8 cellular contexts compared by ENCODE assay signal in the genomic region with DNA sequence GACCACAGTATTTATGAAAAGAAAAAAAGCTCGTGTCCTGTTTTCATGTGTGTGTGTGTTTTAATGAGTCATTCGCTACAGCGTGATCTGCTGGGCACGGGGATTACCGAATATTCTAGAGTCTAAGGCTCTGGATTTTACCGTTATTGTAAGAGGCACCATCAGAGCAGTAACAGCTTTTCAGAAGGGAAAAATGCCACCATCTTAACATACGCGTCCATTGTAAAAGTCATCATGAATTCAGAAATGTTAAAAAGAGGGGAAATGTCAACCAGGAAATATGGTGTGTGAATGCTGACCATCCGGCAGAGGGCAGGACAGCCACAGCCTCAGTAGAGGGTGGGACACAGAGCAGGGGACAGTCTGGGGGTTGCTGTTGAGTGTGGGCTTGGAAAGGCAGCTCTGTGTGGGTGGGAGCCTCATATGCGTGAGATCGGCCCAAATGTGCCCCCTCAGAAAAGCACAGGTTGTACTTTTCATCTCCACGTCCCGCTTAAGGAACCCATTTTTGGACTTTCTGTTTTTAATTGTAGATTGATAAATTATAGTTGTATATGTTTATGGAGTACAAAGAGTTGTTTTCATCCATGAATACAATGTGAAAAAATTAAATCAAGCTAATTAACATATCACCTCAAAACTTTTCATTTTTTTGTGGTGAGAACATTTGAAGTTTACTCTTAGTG.
DNase-seq lines count a peak whose midpoint lies in the region; ATAC-seq and TF ChIP-seq lines count a peak whose summit lies in the region.

No MANE protein-coding gene starts in this region.

- no peaks in the 10 kb centered on the region for H3K36me3 Mint-ChIP-seq in type B pancreatic cell

- no peak overlapping the region for H3K27ac Mint-ChIP-seq in type B pancreatic cell

- DNase-seq in NCI-H748 (lab: John Stamatoyannopoulos, UW; ENCODE audit: unreplicated experiment): peak; percentile 14
- no peak for DNase-seq in NCI-H748 treated with DMSO at 0.1 percent for 48 hours (lab: John Stamatoyannopoulos, UW)
- peak; percentile 18 to 23 for DNase-seq in SHP77 (lab: John Stamatoyannopoulos, UW)
- no peak for DNase-seq in Right ventricle myocardium superior
- DNase-seq in type B pancreatic cell (ENCODE audit: extremely low spot score, unreplicated experiment): no peak
- DNase-seq in NCI-H510A treated with DMSO at 0.1 percent for 48 hours (lab: John Stamatoyannopoulos, UW): no peak
- DNase-seq in superior temporal gyrus (ENCODE audit: extremely low spot score): no peak

- ATAC-seq in Right ventricle myocardium superior (ENCODE audit: poor library complexity): peak; percentile 57
- ATAC-seq in HG02884 (IDR thresholded peaks at IDR 0.05; ENCODE audit: unreplicated experiment): no peak

- TF ChIP-seq CTCF in type B pancreatic cell (conservative IDR thresholded peaks at IDR 0.05): peak; percentile 78

- peaks cover 18% of the 10 kb centered on the region for H3K4me1 Mint-ChIP-seq in type B pancreatic cell (ENCODE audit: unreplicated experiment)

- no peaks in the 10 kb centered on the region for H3K9me3 Mint-ChIP-seq in type B pancreatic cell

- intact Hi-C loops in Right ventricle myocardium superior (cut with DNase I): no loop called here

- peaks cover 15% of the 10 kb centered on the region for H3K27me3 Mint-ChIP-seq in type B pancreatic cell

- no peak overlapping the region for H3K4me3 Mint-ChIP-seq in type B pancreatic cell

Comparison
In these comparisons a context has a peak if more than half of its experiments do, and no peak if none do; other contexts are left out.
1. DNase-seq: peak in NCI-H748 (single experiment) and SHP77 (2 of 2); none in NCI-H748 treated with DMSO at 0.1 percent for 48 hours (single experiment), Right ventricle myocardium superior (single experiment), type B pancreatic cell (single experiment), NCI-H510A treated with DMSO at 0.1 percent for 48 hours (single experiment) and superior temporal gyrus (single experiment).